8 cellular contexts compared by ENCODE assay signal in the genomic region with DNA sequence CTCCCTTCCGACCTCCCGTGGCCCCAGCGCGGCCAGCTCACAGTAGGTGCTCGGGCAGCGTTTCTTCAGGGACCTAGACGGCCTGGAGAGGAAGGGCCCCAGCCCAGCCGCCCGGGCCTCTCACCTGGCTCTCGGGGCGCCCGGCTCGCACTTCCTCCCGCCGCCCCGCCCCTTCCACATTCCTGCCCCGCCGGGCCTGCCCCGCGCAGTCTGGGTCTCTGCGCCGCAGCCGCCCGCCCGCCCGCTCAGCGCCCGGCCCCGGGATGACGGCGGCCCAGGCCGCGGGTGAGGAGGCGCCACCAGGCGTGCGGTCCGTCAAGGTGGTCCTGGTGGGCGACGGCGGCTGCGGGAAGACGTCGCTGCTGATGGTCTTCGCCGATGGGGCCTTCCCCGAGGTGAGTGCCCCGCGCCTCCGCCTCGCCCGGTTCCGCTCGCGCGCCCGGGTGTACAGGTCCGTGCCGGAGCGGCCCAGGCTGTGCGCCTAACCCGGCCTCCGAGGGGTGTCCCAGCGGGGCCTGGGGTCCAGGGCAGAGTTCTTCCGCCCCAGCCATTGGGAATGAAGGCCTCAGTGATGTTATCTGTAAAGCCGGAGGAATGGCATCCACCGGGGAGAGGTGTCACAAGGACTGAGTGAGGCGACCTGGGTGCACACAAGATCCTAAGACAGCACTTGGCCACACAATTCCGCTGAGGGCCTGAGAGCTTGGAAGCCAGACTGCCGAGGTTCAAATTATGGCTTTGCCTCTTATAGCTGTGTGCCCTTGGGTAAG.
DNase-seq lines count a peak whose midpoint lies in the region.

A gene with protein sequence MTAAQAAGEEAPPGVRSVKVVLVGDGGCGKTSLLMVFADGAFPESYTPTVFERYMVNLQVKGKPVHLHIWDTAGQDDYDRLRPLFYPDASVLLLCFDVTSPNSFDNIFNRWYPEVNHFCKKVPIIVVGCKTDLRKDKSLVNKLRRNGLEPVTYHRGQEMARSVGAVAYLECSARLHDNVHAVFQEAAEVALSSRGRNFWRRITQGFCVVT (plus strand): TSS at position 208 of the 770 bp plus-strand sequence. CDS start 56 bp downstream, at position 264.

- no peaks in the 10 kb centered on the region for H3K9me3 ChIP-seq in iPS-18a (ENCODE audit: control insufficient read depth, low read depth, low read length)

- no peaks in the 10 kb centered on the region for H3K36me3 ChIP-seq in iPS-18a (ENCODE audit: control insufficient read depth, low read depth, low read length)

- H3K4me1 ChIP-seq in iPS-18a (ENCODE audit: control insufficient read depth, low read depth, low read length), result peaks cover 15% of the 10 kb centered on the region

- peak; percentile 72 for DNase-seq in AG08396 (ENCODE audit: low spot score)
- peak; percentile 34 for DNase-seq in NCI-H510A (lab: John Stamatoyannopoulos, UW)
- peak; percentile 81 for DNase-seq in astrocyte of the hippocampus (ENCODE audit: low read depth, low spot score)
- DNase-seq in stimulated activated CD4-positive, alpha-beta T cell treated with anti-CD3 and anti-CD28 coated beads, Interleukin-15, amount 100 ng/mL, for 24 hours, result peak; percentile 62
- no peak for DNase-seq in NCI-H2196 (lab: John Stamatoyannopoulos, UW; ENCODE audit: unreplicated experiment)
- no peak for DNase-seq in UCSD-AML1 (lab: John Stamatoyannopoulos, UW; ENCODE audit: unreplicated experiment)
- DNase-seq in NK-92 treated with Interleukin-12 subunit alpha and Interleukin-12 subunit beta, amount 100 ng/mL, for 24 hours (lab: John Stamatoyannopoulos, UW), result no peak

- H3K4me3 ChIP-seq in iPS-18a (ENCODE audit: low read length), result peak within 1 kb of the TSS; percentile 59

- H3K27ac ChIP-seq in iPS-18a (ENCODE audit: low read length), result no peak within 1 kb of the TSS

- H3K9ac ChIP-seq in iPS-18a (ENCODE audit: low read length), result peak within 1 kb of the TSS; percentile 16

- H3K27me3 ChIP-seq in iPS-18a (ENCODE audit: control insufficient read depth, insufficient read depth, low read length), result peaks cover 10% of the 10 kb centered on the region

Comparison
In these comparisons a context has a peak if more than half of its experiments do, and no peak if none do; other contexts are left out.
1. DNase-seq: peak in AG08396 (single experiment), NCI-H510A (single experiment), astrocyte of the hippocampus (single experiment) and stimulated activated CD4-positive, alpha-beta T cell treated with anti-CD3 and anti-CD28 coated beads, Interleukin-15, amount 100 ng/mL, for 24 hours (single experiment); none in NCI-H2196 (single experiment), UCSD-AML1 (single experiment) and NK-92 treated with Interleukin-12 subunit alpha and Interleukin-12 subunit beta, amount 100 ng/mL, for 24 hours (single experiment).